Comparison of ENCODE assay signal across 17 cellular contexts in the genomic region with DNA sequence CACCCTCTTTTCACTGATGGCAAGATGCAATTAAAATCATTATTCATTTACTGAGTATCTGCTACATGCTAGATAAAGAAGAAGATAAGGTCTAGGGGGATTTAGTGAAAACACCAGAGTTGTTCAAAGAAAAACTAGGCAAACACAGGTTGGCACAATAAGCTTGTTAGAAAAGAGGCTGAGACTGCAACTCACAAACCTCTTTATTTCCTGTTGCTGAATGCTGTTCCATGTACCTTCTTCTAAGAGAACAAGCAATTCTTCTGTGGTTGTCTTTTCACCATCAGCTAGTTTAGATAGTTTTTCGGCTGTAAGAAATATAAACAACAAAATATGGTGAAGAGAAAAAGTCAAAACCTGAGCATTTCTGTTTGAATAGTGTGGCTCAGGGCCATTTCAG.
A peak's percentile ranks its signal among the peaks of the same experiment; 100 is the strongest.
DNase-seq lines count a peak whose midpoint lies in the region; ATAC-seq and TF ChIP-seq lines count a peak whose summit lies in the region.
"Had no signal": no experiment of that assay in that cellular context is flagged by ENCODE, and none has a peak within 500 bp of the region (broad histone marks: within the 10 kb centered on the region; RNA-seq: fewer than 3 reads in every experiment).

No MANE protein-coding gene starts in this region.

- intact Hi-C loops in activated CD8-positive, alpha-beta T cell treated with anti-CD3 and anti-CD28 coated beads for 36 hours (cut with micrococcal nuclease) = no loop called here

- no peak overlapping the region for H3K4me3 Mint-ChIP-seq in stimulated activated naive CD8-positive, alpha-beta T cell treated with anti-CD3 and anti-CD28 coated beads, Interleukin-15, Interleukin-2, amounts not matched to agents 100 ng/mL and 50 ng/mL, for 24 hours
- H3K4me3 Mint-ChIP-seq in activated CD8-positive, alpha-beta T cell treated with anti-CD3 and anti-CD28 coated beads for 36 hours = no peak overlapping the region
- H3K4me3 Mint-ChIP-seq in mesothelial cell of epicardium = no peak overlapping the region

- no peaks in the 10 kb centered on the region for H3K9me3 Mint-ChIP-seq in stimulated activated naive CD8-positive, alpha-beta T cell treated with anti-CD3 and anti-CD28 coated beads, Interleukin-15, Interleukin-2, amounts not matched to agents 100 ng/mL and 50 ng/mL, for 24 hours
- no peaks in the 10 kb centered on the region for H3K9me3 Mint-ChIP-seq in activated CD8-positive, alpha-beta T cell treated with anti-CD3 and anti-CD28 coated beads for 36 hours
- H3K9me3 Mint-ChIP-seq in mesothelial cell of epicardium = no peaks in the 10 kb centered on the region

- no peak for TF ChIP-seq CTCF in activated CD8-positive, alpha-beta T cell treated with anti-CD3 and anti-CD28 coated beads for 36 hours (IDR thresholded peaks at IDR 0.05)
- TF ChIP-seq CTCF in mesothelial cell of epicardium (IDR thresholded peaks at IDR 0.05; ENCODE audit: unreplicated experiment) = no peak

- CTCF ChIA-PET in activated CD8-positive, alpha-beta T cell treated with anti-CD3 and anti-CD28 coated beads for 36 hours (lab: Charles Lee) = interaction anchor here (0.8 to 2.3 kb wide), 7 partner anchors 9 to 140 kb away, joined by 3 to 10 read pairs (median 5); a partner anchor contains a TSS

- H3K27me3 Mint-ChIP-seq in stimulated activated naive CD8-positive, alpha-beta T cell treated with anti-CD3 and anti-CD28 coated beads, Interleukin-15, Interleukin-2, amounts not matched to agents 100 ng/mL and 50 ng/mL, for 24 hours = no peaks in the 10 kb centered on the region
- no peaks in the 10 kb centered on the region for H3K27me3 Mint-ChIP-seq in activated CD8-positive, alpha-beta T cell treated with anti-CD3 and anti-CD28 coated beads for 36 hours
- H3K27me3 Mint-ChIP-seq in mesothelial cell of epicardium (ENCODE audit: low read depth) = no peaks in the 10 kb centered on the region

- no peak for DNase-seq in stimulated activated naive CD8-positive, alpha-beta T cell treated with anti-CD3 and anti-CD28 coated beads, Interleukin-15, Interleukin-2, amounts not matched to agents 100 U/mL and 50 U/mL, for 24 hours
- no peak for DNase-seq in activated CD8-positive, alpha-beta T cell treated with anti-CD3 and anti-CD28 coated beads for 36 hours
- DNase-seq in mesothelial cell of epicardium (ENCODE audit: low spot score in 2 of 2, unreplicated experiment in 2 of 2) (no peak), MV-4-11 (lab: John Stamatoyannopoulos, UW) (no peak), hippocampal formation (lab: John Stamatoyannopoulos, UW) (no peak), OCI-M2 (lab: John Stamatoyannopoulos, UW; ENCODE audit: unreplicated experiment) (no peak)
- DNase-seq: activated CD4-positive, alpha-beta T cell treated with anti-CD3 and anti-CD28 coated beads, Interleukin-2, amount 50 U/mL, for 1 hour; amygdala; DMS79 treated with DMSO at 0.1 percent for 48 hours; foreskin melanocyte; KBM-7; kidney; NCI-H1694; NCI-H526 treated with DMSO at 0.1 percent for 48 hours; right cardiac atrium had no signal

- ATAC-seq in stimulated activated naive CD8-positive, alpha-beta T cell treated with anti-CD3 and anti-CD28 coated beads, Interleukin-15, Interleukin-2, amounts not matched to agents 100 U/mL and 50 U/mL, for 24 hours = no peak
- no peak for ATAC-seq in activated CD8-positive, alpha-beta T cell treated with anti-CD3 and anti-CD28 coated beads for 36 hours
- ATAC-seq in GM18505 (IDR thresholded peaks at IDR 0.05; ENCODE audit: unreplicated experiment) = no peak

- peaks cover 55% of the 10 kb centered on the region for H3K36me3 Mint-ChIP-seq in stimulated activated naive CD8-positive, alpha-beta T cell treated with anti-CD3 and anti-CD28 coated beads, Interleukin-15, Interleukin-2, amounts not matched to agents 100 ng/mL and 50 ng/mL, for 24 hours (ENCODE audit: low read depth)
- H3K36me3 Mint-ChIP-seq in activated CD8-positive, alpha-beta T cell treated with anti-CD3 and anti-CD28 coated beads for 36 hours (ENCODE audit: low read depth) = peaks cover 45% of the 10 kb centered on the region
- peaks cover 42% of the 10 kb centered on the region for H3K36me3 Mint-ChIP-seq in mesothelial cell of epicardium

- H3K4me1 Mint-ChIP-seq in stimulated activated naive CD8-positive, alpha-beta T cell treated with anti-CD3 and anti-CD28 coated beads, Interleukin-15, Interleukin-2, amounts not matched to agents 100 ng/mL and 50 ng/mL, for 24 hours (ENCODE audit: low read depth) = peaks cover 32% of the 10 kb centered on the region
- peaks cover 36% of the 10 kb centered on the region for H3K4me1 Mint-ChIP-seq in activated CD8-positive, alpha-beta T cell treated with anti-CD3 and anti-CD28 coated beads for 36 hours (ENCODE audit: low read depth)
- H3K4me1 Mint-ChIP-seq in mesothelial cell of epicardium = peaks cover 7% of the 10 kb centered on the region

- POLR2A ChIA-PET in activated CD8-positive, alpha-beta T cell treated with anti-CD3 and anti-CD28 coated beads for 36 hours (lab: Charles Lee) = interaction anchor here (0.6 to 1.9 kb wide), 4 partner anchors 28 to 113 kb away, joined by 3 to 9 read pairs (median 4); a partner anchor contains a TSS

- no peak for TF ChIP-seq POLR2A in GM18505 (IDR thresholded peaks at IDR 0.05; ENCODE audit: borderline replicate concordance, extremely low read depth, insufficient read depth, insufficient read length)

- H3K27ac Mint-ChIP-seq in stimulated activated naive CD8-positive, alpha-beta T cell treated with anti-CD3 and anti-CD28 coated beads, Interleukin-15, Interleukin-2, amounts not matched to agents 100 ng/mL and 50 ng/mL, for 24 hours = peak overlapping the region; percentile 55
- peak overlapping the region; percentile 30 for H3K27ac Mint-ChIP-seq in activated CD8-positive, alpha-beta T cell treated with anti-CD3 and anti-CD28 coated beads for 36 hours
- peak overlapping the region; percentile 4 for H3K27ac Mint-ChIP-seq in mesothelial cell of epicardium

Comparison
In these comparisons a context has a peak if more than half of its experiments do, and no peak if none do; other contexts are left out.
1. H3K27ac Mint-ChIP-seq: peak in every context shown above with its lines; median percentile 55 in stimulated activated naive CD8-positive, alpha-beta T cell treated with anti-CD3 and anti-CD28 coated beads, Interleukin-15, Interleukin-2, amounts not matched to agents 100 ng/mL and 50 ng/mL, for 24 hours; 30 in activated CD8-positive, alpha-beta T cell treated with anti-CD3 and anti-CD28 coated beads for 36 hours; 4 in mesothelial cell of epicardium.